ENCODE assay signal across 1 cellular context in the genomic region with DNA sequence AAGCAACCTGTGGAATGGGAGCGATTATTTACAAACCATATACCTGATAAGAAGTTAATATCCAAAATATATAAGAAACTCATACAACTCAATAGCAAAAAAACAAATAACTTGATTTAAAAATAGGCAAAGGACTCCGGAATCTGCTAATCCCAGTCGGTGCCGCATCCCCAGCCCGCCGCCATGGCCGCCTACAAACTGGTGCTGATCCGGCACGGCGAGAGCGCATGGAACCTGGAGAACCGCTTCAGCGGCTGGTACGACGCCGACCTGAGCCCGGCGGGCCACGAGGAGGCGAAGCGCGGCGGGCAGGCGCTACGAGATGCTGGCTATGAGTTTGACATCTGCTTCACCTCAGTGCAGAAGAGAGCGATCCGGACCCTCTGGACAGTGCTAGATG. TPM values are rescaled to one million over a fixed set of nuclear protein-coding genes. Genes with fewer than 3 reads are reported as not detected.
"Had no signal": no experiment of that assay in that cellular context is flagged by ENCODE, and none has a peak within 500 bp of the region (broad histone marks: within the 10 kb centered on the region; RNA-seq: fewer than 3 reads in every experiment).

No MANE protein-coding gene starts in this region.

RNA-seq across cellular contexts. Expression of a gene that starts 19.4 kb away (rescaled TPM):
- total RNA-seq: activated CD4-positive, alpha-beta memory T cell treated with anti-CD3 and anti-CD28 coated beads for 36 hours had no signal
